Comparison of ENCODE assay signal across 9 cellular contexts in genomic region chr3:32493437-32494414, GRCh38. TPM values are rescaled to one million over a fixed set of nuclear protein-coding genes. Genes with fewer than 3 reads are reported as not detected.
DNase-seq lines count a peak whose midpoint lies in the region; ATAC-seq, FAIRE-seq and TF ChIP-seq lines count a peak whose summit lies in the region.
"Had no signal": no experiment of that assay in that cellular context is flagged by ENCODE, and none has a peak within 500 bp of the region (broad histone marks: within the 10 kb centered on the region; RNA-seq: fewer than 3 reads in every experiment).

No MANE protein-coding gene starts in this region.

- SMC1A ChIA-PET in GM12878 (lab: Charles Lee; ENCODE audit: uncharacterized antibody, unreplicated experiment) = interaction anchor here (0.8 to 2.5 kb wide), 11 partner anchors 8 to 124 kb away, joined by 3 to 18 read pairs (median 5); no protein-coding TSS in a partner anchor

- DNase-seq in CD1c-positive myeloid dendritic cell (ENCODE audit: extremely low spot score) (peak; percentile 83), GM12878 (ENCODE audit: low read depth, low spot score) (no peak), PC-9 (no peak), SK-N-DZ (ENCODE audit: low spot score) (no peak), erythroblast (lab: John Stamatoyannopoulos, UW) (no peak), AG08396 (ENCODE audit: low spot score) (no peak)
- DNase-seq: SIG-M5 had no signal

- WGBS in GM12878 (ENCODE audit: insufficient coverage, insufficient replicate concordance, low lambda C conversion rate, missing lambda C conversion rate) = 3% methylated on average over 3 of the region's 3 CpGs

- POLR2A ChIA-PET in GM12878 (lab: Charles Lee) = interaction anchor here (0.6 to 2.0 kb wide), 4 partner anchors 15 to 961 kb away, joined by 3 to 4 read pairs (median 4); no protein-coding TSS in a partner anchor
- POLR2A ChIA-PET in PC-9 (lab: Charles Lee; ENCODE audit: unreplicated experiment) = no interaction called here

- H3K9ac ChIP-seq in GM12878 (ENCODE audit: control insufficient read depth, insufficient read depth, low read length) = no peak overlapping the region

- H3K27ac ChIP-seq in GM12878 (ENCODE audit: control insufficient read depth, insufficient read depth) (no peak overlapping the region; the same call in 1 of the 2 replicates), PC-9 (no peak overlapping the region)

- BruUV-seq in GM12878 (replicated peaks; lab: Mats Ljungman, UMichigan) (no TSS peak), PC-9 (replicated peaks; lab: Mats Ljungman, UMichigan) (no TSS peak)

- TF ChIP-seq RAD21 in GM12878 (IDR thresholded peaks at IDR 0.05; ENCODE audit: insufficient read depth, low read depth, low read length) = no peak

- peak overlapping the region; percentile 76 for H3K4me2 ChIP-seq in GM12878 (ENCODE audit: control insufficient read depth, insufficient read depth)
- no peak overlapping the region for H3K4me2 ChIP-seq in PC-9

- H4K20me1 ChIP-seq in GM12878 (ENCODE audit: control insufficient read depth, insufficient read depth) (no peaks in the 10 kb centered on the region), PC-9 (ENCODE audit: insufficient read depth) (no peaks in the 10 kb centered on the region)

- H3K4me1 ChIP-seq in GM12878 (ENCODE audit: control insufficient read depth, insufficient read depth, low read length) = peaks cover 23% of the 10 kb centered on the region
- H3K4me1 ChIP-seq in PC-9 (replicated peaks; ENCODE audit: insufficient read depth) = peaks cover 17% of the 10 kb centered on the region

- H3K4me3 ChIP-seq in GM12878 = 0 out of 2 replicates have a peak overlapping the region, but pooled peaks have one; percentile 13
- no peak overlapping the region for H3K4me3 ChIP-seq in PC-9

- peaks cover 7% of the 10 kb centered on the region; the same call in 1 of the 2 replicates for H3F3A ChIP-seq in PC-9 (ENCODE audit: insufficient read depth, low read depth)

- intact Hi-C loops in GM12878 (cut with micrococcal nuclease; ENCODE audit: unreplicated experiment) (loop anchor here (2.0 kb wide), 2 partner anchors 25 to 55 kb away; no protein-coding TSS in a partner anchor), PC-9 (cut with micrococcal nuclease; ENCODE audit: unreplicated experiment) (no loop called here)

- TF ChIP-seq EP300 in GM12878 (IDR thresholded peaks at IDR 0.05; ENCODE audit: borderline replicate concordance in 1 of 2, control insufficient read depth in 1 of 2, low read depth in 2 of 2, low read length in 2 of 2) = peak; percentile 74 to 83; a peak in 3 of 4 replicates

- H2AFZ ChIP-seq in GM12878 (ENCODE audit: control insufficient read depth, low read depth, low read length) (no peak overlapping the region), PC-9 (no peak overlapping the region)

- in situ Hi-C loops in GM12878 (cut with MboI) = no loop called here

- FAIRE-seq in GM12878 (lab: Jason Lieb, UNC) = peak; percentile 87

- no peaks in the 10 kb centered on the region for H3K9me2 ChIP-seq in PC-9 (ENCODE audit: insufficient read depth)

- TF ChIP-seq POLR2A in GM12878 (IDR thresholded peaks at IDR 0.05; ENCODE audit: low read depth, low read length) (no peak), erythroblast (IDR thresholded peaks at IDR 0.05; ENCODE audit: low read length) (no peak)

- H3K27me3 ChIP-seq in GM12878 (replicated peaks in 1 of 2; ENCODE audit: control insufficient read depth in 2 of 2, insufficient read depth in 2 of 2, low read length in 1 of 2) (no peaks in the 10 kb centered on the region), PC-9 (ENCODE audit: insufficient read depth, low read depth) (no peaks in the 10 kb centered on the region)

- H3K79me2 ChIP-seq in GM12878 (ENCODE audit: control insufficient read depth, insufficient read depth, low read length) = peaks cover 5% of the 10 kb centered on the region
- H3K79me2 ChIP-seq in PC-9 (ENCODE audit: low read depth) = peaks cover 4% of the 10 kb centered on the region; the same call in 1 of the 2 replicates

- H3K9me3 ChIP-seq in GM12878 (replicated peaks; ENCODE audit: control insufficient read depth, insufficient read depth, low read length) (no peaks in the 10 kb centered on the region), PC-9 (ENCODE audit: insufficient read depth, low read depth) (no peaks in the 10 kb centered on the region)

- H3K36me3 ChIP-seq in GM12878 (ENCODE audit: control insufficient read depth in 2 of 2, insufficient read depth in 2 of 2, low read length in 1 of 2) (no peaks in the 10 kb centered on the region), PC-9 (ENCODE audit: low read depth) (no peaks in the 10 kb centered on the region)

- RAD21 ChIA-PET in GM12878 (lab: Charles Lee; ENCODE audit: unreplicated experiment) = interaction anchor here (0.7 to 1.7 kb wide), 6 partner anchors 8 to 74 kb away, joined by 3 to 7 read pairs (median 4); partner anchors contain the start of gene CMTM6

- ATAC-seq in GM19328 (IDR thresholded peaks at IDR 0.05; ENCODE audit: unreplicated experiment) (peak; percentile 52), HG03064 (IDR thresholded peaks at IDR 0.05; ENCODE audit: low read depth, unreplicated experiment) (peak; percentile 55), GM12878 (peak; percentile 77)

- TF ChIP-seq CTCF in GM12878 (IDR thresholded peaks at IDR 0.05 in 2 of 3, conservative IDR thresholded peaks at IDR 0.05 in 1 of 3; ENCODE audit: control insufficient read depth in 2 of 3, extremely low read depth in 1 of 3, insufficient read depth in 1 of 3, low read depth in 3 of 3, low read length in 3 of 3) = no peak
- TF ChIP-seq CTCF in PC-9 (conservative IDR thresholded peaks at IDR 0.05) = no peak

- CTCF ChIA-PET in GM12878 (lab: Yijun Ruan, JAX) = interaction anchor here (0.9 to 5.0 kb wide), 4 partner anchors 10 to 119 kb away, joined by 3 to 26 read pairs (median 15); no protein-coding TSS in a partner anchor
- CTCF ChIA-PET in PC-9 (lab: Charles Lee) = no interaction called here

TF ChIP-seq in GM12878, 131 proteins besides CTCF, POLR2A, EP300 and RAD21 (continues in another document):
- TF ChIP-seq KLF5 (IDR thresholded peaks at IDR 0.05; ENCODE audit: partially characterized antibody) (no peak), ZZZ3 (IDR thresholded peaks at IDR 0.05; ENCODE audit: control insufficient read depth, insufficient read length, low read depth) (no peak), SP1 (IDR thresholded peaks at IDR 0.05; ENCODE audit: low read depth, low read length) (peak; percentile 68), NR2F1 (conservative IDR thresholded peaks at IDR 0.05) (peak; percentile 53; the same call in 1 of the 2 replicates), ZBTB4 (CRISPR knock-in tag; IDR thresholded peaks at IDR 0.05) (no peak), TCF12 (IDR thresholded peaks at IDR 0.05; ENCODE audit: low read depth, low read length) (0 out of 2 replicates have a peak, but pooled peaks have one; percentile 37), CBFB (IDR thresholded peaks at IDR 0.05; ENCODE audit: low read depth) (peak; percentile 87)

RNA-seq across cellular contexts. Expression of gene CMTM6, which starts 8.9 kb away (rescaled TPM):
- total RNA-seq in GM12878 (2013; cell fraction: nucleolus; rRNA removed) = 60.8 and 68.6 TPM in 2 replicates
- 61.8 and 75.1 TPM in 2 replicates for total RNA-seq in GM12878 (2014; rRNA removed)
- total RNA-seq in GM12878 (2014; rRNA removed; fragmentation: Illumina TruSeq; extraction: Trizol) = 73.5 and 74.7 TPM in 2 replicates
- 51.2 and 54.4 TPM in 2 replicates for total RNA-seq in GM12878 (2021)
- 12.6 TPM for polyA plus RNA-seq in GM12878 (2011; ENCODE audit: low read depth)
- polyA plus RNA-seq in GM12878 (2011; rRNA removed) = 92.6 and 138 TPM in 2 replicates
- polyA plus RNA-seq in GM12878 (2011; cell fraction: cytosol; rRNA removed) = 32.5 and 34.3 TPM in 2 replicates
- polyA plus RNA-seq in GM12878 (2011; cell fraction: nucleus; rRNA removed) = 15.2 and 17.9 TPM in 2 replicates
- polyA plus RNA-seq in GM12878 (2012) = 19.5 and 21.1 TPM in 2 replicates
- 61.0 and 74.5 TPM in 2 replicates for polyA plus RNA-seq in GM12878 (2014; fragmentation: Illumina TruSeq; extraction: Trizol)
- polyA plus RNA-seq in GM12878 (2014; fragmentation: Nextera tagmentation; extraction: Ambion mirVana) = 10 to 100 TPM; 27.1 to 39.0 TPM
- polyA plus RNA-seq in GM12878 (2014; rRNA removed) = 43.9 and 52.4 TPM in 2 replicates
- 10 to 100 TPM; 92.3 to 97.3 TPM for polyA plus RNA-seq in GM12878 (2016; fragmentation: Nextera tagmentation; extraction: Ambion mirVana)
- 36.8 and 51.9 TPM in 2 replicates for polyA minus RNA-seq in GM12878 (2011; rRNA and poly(A)+ RNA removed)
- 16.0 and 22.4 TPM in 2 replicates for polyA minus RNA-seq in GM12878 (2011; cell fraction: cytosol; rRNA and poly(A)+ RNA removed)
- 7.6 and 12.7 TPM in 2 replicates for polyA minus RNA-seq in GM12878 (2011; cell fraction: nucleus; rRNA and poly(A)+ RNA removed)
- total RNA-seq in PC-9 (2021) = 61.0 and 69.4 TPM in 2 replicates
- 34.5 and 40.9 TPM in 2 replicates for polyA plus RNA-seq in SK-N-DZ (2014; cell fraction: cytosol; rRNA removed)
- 15.7 and 20.0 TPM in 2 replicates for polyA plus RNA-seq in SK-N-DZ (2014; cell fraction: nucleus; rRNA removed)
